ENCODE assay signal across 8 cellular contexts in genomic region chr11:67400942-67401494, GRCh38. TPM values are rescaled to one million over a fixed set of nuclear protein-coding genes. Genes with fewer than 3 reads are reported as not detected.
DNase-seq lines count a peak whose midpoint lies in the region; ATAC-seq, FAIRE-seq and TF ChIP-seq lines count a peak whose summit lies in the region.

No MANE protein-coding gene starts in this region.

- intact Hi-C loops in ascending aorta (cut with DNase I), result loop anchor here (1.0 to 5.0 kb wide), 5 partner anchors 27 to 107 kb away; partner anchors contain the start of genes AIP, CDK2AP2, CORO1B and RPS6KB2
- intact Hi-C loops in HepG2 (cut with micrococcal nuclease; ENCODE audit: unreplicated experiment), result no loop called here

- H3K4me1 ChIP-seq in ascending aorta, result peaks cover 15 to 19% of the 10 kb centered on the region in 2 donors
- H3K4me1 ChIP-seq in HepG2 (ENCODE audit: insufficient read depth, low read length), result peaks cover 53% of the 10 kb centered on the region
- H3K4me1 ChIP-seq in tibial nerve, result peaks cover 0 to 76% (median 26%) of the 10 kb centered on the region in 4 donors

- POLR2A ChIA-PET in HepG2 (lab: Yijun Ruan, JAX), result interaction anchor here (0.7 to 6.2 kb wide), 20 partner anchors 8 to 229 kb away, joined by 3 to 81 read pairs (median 7); partner anchors contain the start of genes AIP, ANKRD13D, CLCF1 and CORO1B

- H3K36me3 ChIP-seq in ascending aorta (peaks cover 28 to 35% of the 10 kb centered on the region in 2 donors), HepG2 (replicated peaks in 1 of 2; ENCODE audit: control insufficient read depth in 1 of 2, insufficient read depth in 2 of 2, low read length in 2 of 2) (peaks cover 16 to 21% of the 10 kb centered on the region in 2 experiments; a peak in 4 of 5 replicates), tibial nerve (peaks cover 0 to 45% (median 21%) of the 10 kb centered on the region in 3 donors)

- TF ChIP-seq CTCF in ascending aorta (IDR thresholded peaks at IDR 0.05), result no peak
- no peak for TF ChIP-seq CTCF in HepG2 (CRISPR knock-in tag; IDR thresholded peaks at IDR 0.05)
- no peak for TF ChIP-seq CTCF in tibial nerve (IDR thresholded peaks at IDR 0.05)

- H2AFZ ChIP-seq in HepG2 (ENCODE audit: low read length), result no peak overlapping the region

- peak overlapping the region; percentile 88 to 99 for H3K4me3 ChIP-seq in ascending aorta
- H3K4me3 ChIP-seq in HepG2 (replicated peaks in 1 of 3; ENCODE audit: insufficient read depth in 1 of 3, low read depth in 2 of 3, low read length in 3 of 3), result peak overlapping the region; percentile 77 to 98 (median 94)
- H3K4me3 ChIP-seq in tibial nerve, result peak overlapping the region; percentile 75 to 99 (median 90)

- TF ChIP-seq EP300 in HepG2 (IDR thresholded peaks at IDR 0.05; ENCODE audit: low read depth in 2 of 2, low read length in 2 of 2) (no peak), HepG2 (CRISPR knock-in tag; IDR thresholded peaks at IDR 0.05; ENCODE audit: borderline replicate concordance) (no peak), tibial nerve (IDR thresholded peaks at IDR 0.05) (no peak)

- FAIRE-seq in GM19239 (lab: Jason Lieb, UNC) (peak; percentile 53), HepG2 (lab: Jason Lieb, UNC) (no peak)

- peaks cover 14% of the 10 kb centered on the region for H3K79me2 ChIP-seq in HepG2 (ENCODE audit: insufficient read depth, low read length)

- ATAC-seq in HG03108 (IDR thresholded peaks at IDR 0.05; ENCODE audit: unreplicated experiment) (peak; percentile 1), HepG2 (no peak; the same call in 1 of the 3 replicates), GM21515 (IDR thresholded peaks at IDR 0.05; ENCODE audit: unreplicated experiment) (no peak)

- H3K27me3 ChIP-seq in ascending aorta (no peaks in the 10 kb centered on the region), HepG2 (ENCODE audit: control insufficient read depth in 1 of 2, insufficient read depth in 2 of 2, low read length in 2 of 2) (no peaks in the 10 kb centered on the region), tibial nerve (no peaks in the 10 kb centered on the region)

- DNase-seq in GM19239 (ENCODE audit: insufficient read length, low spot score), result no peak
- DNase-seq in ascending aorta (ENCODE audit: low spot score in 2 of 2), result no peak
- DNase-seq in HepG2 (ENCODE audit: low spot score), result no peak
- DNase-seq in tibial nerve (ENCODE audit: low spot score in 2 of 2), result no peak
- DNase-seq in effector CD8-positive, alpha-beta T cell (lab: John Stamatoyannopoulos, UW), result no peak
- no peak for DNase-seq in HUDEP-2 (lab: John Stamatoyannopoulos, UW; ENCODE audit: unreplicated experiment in 76 of 76)

- no peak for TF ChIP-seq POLR2A in HepG2 (IDR thresholded peaks at IDR 0.05; ENCODE audit: insufficient read depth in 1 of 2, low read depth in 2 of 2, low read length in 2 of 2)
- no peak for TF ChIP-seq POLR2A in tibial nerve (IDR thresholded peaks at IDR 0.05)

- TSS peak; percentile 55 for BruUV-seq in HepG2 (replicated peaks; lab: Mats Ljungman, UMichigan)

- H3K9me3 ChIP-seq in ascending aorta, result no peaks in the 10 kb centered on the region
- no peaks in the 10 kb centered on the region for H3K9me3 ChIP-seq in HepG2 (ENCODE audit: low read length)
- no peaks in the 10 kb centered on the region for H3K9me3 ChIP-seq in tibial nerve

- TF ChIP-seq RAD21 in HepG2 (CRISPR knock-in tag; IDR thresholded peaks at IDR 0.05), result no peak

- CTCF ChIA-PET in HepG2 (lab: Yijun Ruan, JAX; ENCODE audit: low intra/inter-chr PET ratio, low total read pairs), result interaction anchor here (1.0 kb wide), 2 partner anchors 82 to 105 kb away, joined by 3 to 6 read pairs; partner anchors contain the start of genes AIP and PITPNM1

- peaks cover 3% of the 10 kb centered on the region; the same call in 1 of the 2 replicates for H4K20me1 ChIP-seq in HepG2 (ENCODE audit: insufficient read depth, low read length)

- H3K9ac ChIP-seq in HepG2 (ENCODE audit: insufficient read depth, low read depth, low read length), result peak overlapping the region; percentile 93

- WGBS in HepG2 (ENCODE audit: low lambda C conversion rate), result 0% methylated on average over 6 of the region's 27 CpGs
- 7 to 8% methylated on average over 10 to 18 of the region's 27 CpGs for WGBS in tibial nerve, 2 donors

- H3K4me2 ChIP-seq in HepG2 (ENCODE audit: low read depth, low read length), result peak overlapping the region; percentile 88

- in situ Hi-C loops in HepG2 (cut with HindIII; ENCODE audit: extremely low pct_ligation_motif_present, low pct_unique_long_range_greater_than_20kb), result loop anchor here (5.0 kb wide), 2 partner anchors 66 to 106 kb away; partner anchors contain the start of genes CDK2AP2, PITPNM1 and TMEM134

- H3K27ac ChIP-seq in ascending aorta (peak overlapping the region; percentile 90 to 94), HepG2 (ENCODE audit: extremely low read length, insufficient read depth, low read length) (peak overlapping the region; percentile 84), tibial nerve (peak overlapping the region; percentile 91 to 98 (median 94))

RNA-seq across cellular contexts. Expression of gene PPP1CA, which starts 0.6 kb away (rescaled TPM):
- 113 TPM for total RNA-seq in ascending aorta
- 170 and 188 TPM in 2 replicates for total RNA-seq in HepG2 (2016; rRNA removed; fragmentation: Illumina TruSeq; extraction: Trizol)
- total RNA-seq in HepG2 (2016; cell fraction: cytosol; rRNA removed; fragmentation: Illumina TruSeq; extraction: Trizol; ENCODE audit: low read depth), result 49.0 and 62.5 TPM in 2 replicates
- total RNA-seq in HepG2 (2016; cell fraction: insoluble cytoplasmic fraction; rRNA removed; fragmentation: Illumina TruSeq; extraction: Trizol), result 171 and 181 TPM in 2 replicates
- 78.0 and 95.5 TPM in 2 replicates for total RNA-seq in HepG2 (2016; cell fraction: membrane; rRNA removed; fragmentation: Illumina TruSeq; extraction: Trizol)
- 66.5 and 72.2 TPM in 2 replicates for total RNA-seq in HepG2 (2016; cell fraction: nucleus; rRNA removed; fragmentation: Illumina TruSeq; extraction: Trizol)
- 149 and 173 TPM in 2 replicates for polyA plus RNA-seq in HepG2 (2011; rRNA removed)
- polyA plus RNA-seq in HepG2 (2011; cell fraction: cytosol; rRNA removed), result 212 and 274 TPM in 2 replicates
- polyA plus RNA-seq in HepG2 (2011; cell fraction: nucleus; rRNA removed), result 137 and 147 TPM in 2 replicates
- polyA plus RNA-seq in HepG2 (2012), result 91.5 and 93.8 TPM in 2 replicates
- polyA plus RNA-seq in HepG2 (2016; cell fraction: cytosol; fragmentation: Illumina TruSeq; extraction: Trizol; ENCODE audit: low read depth), result 58.1 and 67.4 TPM in 2 replicates
- polyA plus RNA-seq in HepG2 (2016; cell fraction: insoluble cytoplasmic fraction; fragmentation: Illumina TruSeq; extraction: Trizol; ENCODE audit: low read depth), result 192 and 207 TPM in 2 replicates
- polyA plus RNA-seq in HepG2 (2016; cell fraction: membrane; fragmentation: Illumina TruSeq; extraction: Trizol; ENCODE audit: low read depth), result 72.5 and 83.6 TPM in 2 replicates
- polyA plus RNA-seq in HepG2 (2016; cell fraction: nucleus; fragmentation: Illumina TruSeq; extraction: Trizol; ENCODE audit: insufficient read depth, low read depth), result 110 and 123 TPM in 2 replicates
- 209 and 295 TPM in 2 replicates for polyA minus RNA-seq in HepG2 (2011; rRNA and poly(A)+ RNA removed; ENCODE audit: low replicate concordance)
- 83.6 and 84.9 TPM in 2 replicates for polyA minus RNA-seq in HepG2 (2011; cell fraction: cytosol; rRNA and poly(A)+ RNA removed)
- polyA minus RNA-seq in HepG2 (2011; cell fraction: nucleus; rRNA and poly(A)+ RNA removed), result 31.7 and 34.7 TPM in 2 replicates
- 10 to 100 TPM; 50.6 to 97.8 (median 72.7) TPM for total RNA-seq in tibial nerve

RNA-seq across cellular contexts. Expression of gene TBC1D10C, which starts 2.9 kb away (rescaled TPM):
- total RNA-seq in ascending aorta (0.64 TPM), HepG2 (2016; rRNA removed; fragmentation: Illumina TruSeq; extraction: Trizol) (0.81 and 1.0 TPM in 2 replicates), tibial nerve (1 to 10 TPM; 1.5 to 4.5 (median 2.2) TPM)
- 0.44 and 0.81 TPM in 2 replicates for total RNA-seq in HepG2 (2016; cell fraction: cytosol; rRNA removed; fragmentation: Illumina TruSeq; extraction: Trizol; ENCODE audit: low read depth)
- 0.92 and 1.1 TPM in 2 replicates for total RNA-seq in HepG2 (2016; cell fraction: insoluble cytoplasmic fraction; rRNA removed; fragmentation: Illumina TruSeq; extraction: Trizol)
- 0.45 and 0.59 TPM in 2 replicates for total RNA-seq in HepG2 (2016; cell fraction: membrane; rRNA removed; fragmentation: Illumina TruSeq; extraction: Trizol)
- total RNA-seq in HepG2 (2016; cell fraction: nucleus; rRNA removed; fragmentation: Illumina TruSeq; extraction: Trizol), result 0.50 and 0.84 TPM in 2 replicates
- polyA plus RNA-seq in HepG2 (2011; rRNA removed), result 1.8 and 2.8 TPM in 2 replicates
- 1.3 and 2.7 TPM in 2 replicates for polyA plus RNA-seq in HepG2 (2011; cell fraction: cytosol; rRNA removed)
- polyA plus RNA-seq in HepG2 (2011; cell fraction: nucleus; rRNA removed), result 26.5 and 39.6 TPM in 2 replicates
- 0.97 and 2.1 TPM in 2 replicates for polyA plus RNA-seq in HepG2 (2012)
- 0.19 and 0.28 TPM in 2 replicates for polyA plus RNA-seq in HepG2 (2016; cell fraction: cytosol; fragmentation: Illumina TruSeq; extraction: Trizol; ENCODE audit: low read depth)
- polyA plus RNA-seq in HepG2 (2016; cell fraction: insoluble cytoplasmic fraction; fragmentation: Illumina TruSeq; extraction: Trizol; ENCODE audit: low read depth), result 0.60 and 1.1 TPM in 2 replicates
- polyA plus RNA-seq in HepG2 (2016; cell fraction: membrane; fragmentation: Illumina TruSeq; extraction: Trizol; ENCODE audit: low read depth), result 0.57 and 0.73 TPM in 2 replicates
- 2.9 and 3.4 TPM in 2 replicates for polyA plus RNA-seq in HepG2 (2016; cell fraction: nucleus; fragmentation: Illumina TruSeq; extraction: Trizol; ENCODE audit: insufficient read depth, low read depth)
- 2.2 TPM in 1 of 2 replicates, not detected in the other for polyA minus RNA-seq in HepG2 (2011; rRNA and poly(A)+ RNA removed; ENCODE audit: low replicate concordance)
- 0.59 and 0.88 TPM in 2 replicates for polyA minus RNA-seq in HepG2 (2011; cell fraction: cytosol; rRNA and poly(A)+ RNA removed)
- 2.3 and 3.4 TPM in 2 replicates for polyA minus RNA-seq in HepG2 (2011; cell fraction: nucleus; rRNA and poly(A)+ RNA removed)

RNA-seq across cellular contexts. Expression of gene RAD9A, which starts 9.2 kb away (rescaled TPM):
- total RNA-seq in ascending aorta (22.6 TPM), HepG2 (2016; rRNA removed; fragmentation: Illumina TruSeq; extraction: Trizol) (6.1 and 10.1 TPM in 2 replicates), tibial nerve (10 to 100 TPM; 22.7 to 39.0 (median 36.4) TPM)
- total RNA-seq in HepG2 (2016; cell fraction: cytosol; rRNA removed; fragmentation: Illumina TruSeq; extraction: Trizol; ENCODE audit: low read depth), result 4.1 and 5.9 TPM in 2 replicates
- 5.8 and 13.4 TPM in 2 replicates for total RNA-seq in HepG2 (2016; cell fraction: insoluble cytoplasmic fraction; rRNA removed; fragmentation: Illumina TruSeq; extraction: Trizol)
- total RNA-seq in HepG2 (2016; cell fraction: membrane; rRNA removed; fragmentation: Illumina TruSeq; extraction: Trizol), result 4.4 and 5.5 TPM in 2 replicates
- 14.1 and 16.4 TPM in 2 replicates for total RNA-seq in HepG2 (2016; cell fraction: nucleus; rRNA removed; fragmentation: Illumina TruSeq; extraction: Trizol)
- polyA plus RNA-seq in HepG2 (2011; rRNA removed), result 14.7 and 15.7 TPM in 2 replicates
- 4.4 and 7.5 TPM in 2 replicates for polyA plus RNA-seq in HepG2 (2011; cell fraction: cytosol; rRNA removed)
- 60.6 and 87.4 TPM in 2 replicates for polyA plus RNA-seq in HepG2 (2011; cell fraction: nucleus; rRNA removed)
- polyA plus RNA-seq in HepG2 (2012), result 6.9 and 9.5 TPM in 2 replicates
- 3.7 and 4.6 TPM in 2 replicates for polyA plus RNA-seq in HepG2 (2016; cell fraction: cytosol; fragmentation: Illumina TruSeq; extraction: Trizol; ENCODE audit: low read depth)
- polyA plus RNA-seq in HepG2 (2016; cell fraction: insoluble cytoplasmic fraction; fragmentation: Illumina TruSeq; extraction: Trizol; ENCODE audit: low read depth), result 6.4 and 7.5 TPM in 2 replicates
- 4.8 and 5.8 TPM in 2 replicates for polyA plus RNA-seq in HepG2 (2016; cell fraction: membrane; fragmentation: Illumina TruSeq; extraction: Trizol; ENCODE audit: low read depth)
- polyA plus RNA-seq in HepG2 (2016; cell fraction: nucleus; fragmentation: Illumina TruSeq; extraction: Trizol; ENCODE audit: insufficient read depth, low read depth), result 61.7 and 63.7 TPM in 2 replicates
- 6.7 and 12.7 TPM in 2 replicates for polyA minus RNA-seq in HepG2 (2011; rRNA and poly(A)+ RNA removed; ENCODE audit: low replicate concordance)
- 1.9 and 4.6 TPM in 2 replicates for polyA minus RNA-seq in HepG2 (2011; cell fraction: cytosol; rRNA and poly(A)+ RNA removed)
- polyA minus RNA-seq in HepG2 (2011; cell fraction: nucleus; rRNA and poly(A)+ RNA removed), result 11.1 TPM in 2 replicates

RNA-seq across cellular contexts. Expression of gene CARNS1, which starts 14.5 kb away (rescaled TPM):
- total RNA-seq in ascending aorta (6.0 TPM), HepG2 (2016; rRNA removed; fragmentation: Illumina TruSeq; extraction: Trizol) (not detected in 2 replicates), tibial nerve (1 to 10 TPM; 1.8 to 5.9 (median 4.3) TPM)
- not detected in 2 replicates for total RNA-seq in HepG2 (2016; cell fraction: cytosol; rRNA removed; fragmentation: Illumina TruSeq; extraction: Trizol; ENCODE audit: low read depth)
- not detected in 2 replicates for total RNA-seq in HepG2 (2016; cell fraction: insoluble cytoplasmic fraction; rRNA removed; fragmentation: Illumina TruSeq; extraction: Trizol)
- total RNA-seq in HepG2 (2016; cell fraction: membrane; rRNA removed; fragmentation: Illumina TruSeq; extraction: Trizol), result not detected in 2 replicates
- not detected in 2 replicates for total RNA-seq in HepG2 (2016; cell fraction: nucleus; rRNA removed; fragmentation: Illumina TruSeq; extraction: Trizol)
- polyA plus RNA-seq in HepG2 (2011; rRNA removed), result 0.01 TPM in 1 of 2 replicates, not detected in the other
- polyA plus RNA-seq in HepG2 (2011; cell fraction: cytosol; rRNA removed), result 0.01 TPM in 1 of 2 replicates, not detected in the other
- not detected in 2 replicates for polyA plus RNA-seq in HepG2 (2011; cell fraction: nucleus; rRNA removed)
- 0.04 TPM in 1 of 2 replicates, not detected in the other for polyA plus RNA-seq in HepG2 (2012)
- polyA plus RNA-seq in HepG2 (2016; cell fraction: cytosol; fragmentation: Illumina TruSeq; extraction: Trizol; ENCODE audit: low read depth), result not detected in 2 replicates
- polyA plus RNA-seq in HepG2 (2016; cell fraction: insoluble cytoplasmic fraction; fragmentation: Illumina TruSeq; extraction: Trizol; ENCODE audit: low read depth), result not detected in 2 replicates
- polyA plus RNA-seq in HepG2 (2016; cell fraction: membrane; fragmentation: Illumina TruSeq; extraction: Trizol; ENCODE audit: low read depth), result not detected in 2 replicates
- not detected in 2 replicates for polyA plus RNA-seq in HepG2 (2016; cell fraction: nucleus; fragmentation: Illumina TruSeq; extraction: Trizol; ENCODE audit: insufficient read depth, low read depth)
- 0.05 and 0.12 TPM in 2 replicates for polyA minus RNA-seq in HepG2 (2011; rRNA and poly(A)+ RNA removed; ENCODE audit: low replicate concordance)
- not detected in 2 replicates for polyA minus RNA-seq in HepG2 (2011; cell fraction: cytosol; rRNA and poly(A)+ RNA removed)
- not detected in 2 replicates for polyA minus RNA-seq in HepG2 (2011; cell fraction: nucleus; rRNA and poly(A)+ RNA removed)

RNA-seq across cellular contexts. Expression of gene RPS6KB2, which starts 27.3 kb away (rescaled TPM):
- 72.3 TPM for total RNA-seq in ascending aorta
- 35.3 and 54.8 TPM in 2 replicates for total RNA-seq in HepG2 (2016; rRNA removed; fragmentation: Illumina TruSeq; extraction: Trizol)
- 168 and 174 TPM in 2 replicates for total RNA-seq in HepG2 (2016; cell fraction: cytosol; rRNA removed; fragmentation: Illumina TruSeq; extraction: Trizol; ENCODE audit: low read depth)
- total RNA-seq in HepG2 (2016; cell fraction: insoluble cytoplasmic fraction; rRNA removed; fragmentation: Illumina TruSeq; extraction: Trizol), result 32.3 and 55.5 TPM in 2 replicates
- total RNA-seq in HepG2 (2016; cell fraction: membrane; rRNA removed; fragmentation: Illumina TruSeq; extraction: Trizol), result 208 and 210 TPM in 2 replicates
- 30.9 and 37.1 TPM in 2 replicates for total RNA-seq in HepG2 (2016; cell fraction: nucleus; rRNA removed; fragmentation: Illumina TruSeq; extraction: Trizol)
- polyA plus RNA-seq in HepG2 (2011; rRNA removed), result 52.9 and 59.2 TPM in 2 replicates
- 53.5 and 73.0 TPM in 2 replicates for polyA plus RNA-seq in HepG2 (2011; cell fraction: cytosol; rRNA removed)
- 93.3 and 107 TPM in 2 replicates for polyA plus RNA-seq in HepG2 (2011; cell fraction: nucleus; rRNA removed)
- 29.0 and 33.0 TPM in 2 replicates for polyA plus RNA-seq in HepG2 (2012)
- 249 TPM in 2 replicates for polyA plus RNA-seq in HepG2 (2016; cell fraction: cytosol; fragmentation: Illumina TruSeq; extraction: Trizol; ENCODE audit: low read depth)
- polyA plus RNA-seq in HepG2 (2016; cell fraction: insoluble cytoplasmic fraction; fragmentation: Illumina TruSeq; extraction: Trizol; ENCODE audit: low read depth), result 40.0 and 51.3 TPM in 2 replicates
- polyA plus RNA-seq in HepG2 (2016; cell fraction: membrane; fragmentation: Illumina TruSeq; extraction: Trizol; ENCODE audit: low read depth), result 229 and 244 TPM in 2 replicates
- 58.6 and 65.2 TPM in 2 replicates for polyA plus RNA-seq in HepG2 (2016; cell fraction: nucleus; fragmentation: Illumina TruSeq; extraction: Trizol; ENCODE audit: insufficient read depth, low read depth)
- polyA minus RNA-seq in HepG2 (2011; rRNA and poly(A)+ RNA removed; ENCODE audit: low replicate concordance), result 70.8 and 120 TPM in 2 replicates
- polyA minus RNA-seq in HepG2 (2011; cell fraction: cytosol; rRNA and poly(A)+ RNA removed), result 23.5 and 24.7 TPM in 2 replicates
- polyA minus RNA-seq in HepG2 (2011; cell fraction: nucleus; rRNA and poly(A)+ RNA removed), result 27.9 and 33.3 TPM in 2 replicates
- total RNA-seq in tibial nerve, result 10 to 100 TPM; 36.9 to 69.3 (median 47.1) TPM
